In genomic region chr17:63382136-63382535, GRCh38 we compare ENCODE assay signal across 17 cellular contexts.
"Had no signal": no experiment of that assay in that cellular context is flagged by ENCODE, and none has a peak within 500 bp of the region (broad histone marks: within the 10 kb centered on the region; RNA-seq: fewer than 3 reads in every experiment).

No MANE protein-coding gene starts in this region.

- ATAC-seq: activated T-helper 17 cell treated with anti-CD3 and anti-CD28 coated beads, Interleukin-2, amount 50 U/mL, for 72 hours; left lobe of liver; stimulated activated effector memory CD8-positive, alpha-beta T cell treated with anti-CD3 and anti-CD28 coated beads, Interleukin-12 subunit alpha, Interleukin-12 subunit beta, amount 100 ng/mL, for 72 hours; T-cell; upper lobe of right lung had no signal

- H3K36me3 ChIP-seq: breast epithelium, thoracic aorta had no signal

- DNase-seq: activated CD4-positive, alpha-beta T cell treated with anti-CD3 and anti-CD28 coated beads for 1 hour; activated CD4-positive, alpha-beta T cell treated with anti-CD3 and anti-CD28 coated beads, Interleukin-2, amount 50 U/mL, for 4 hours; activated naive CD4-positive, alpha-beta T cell treated with Interleukin-2 at 50 U/mL for 16 hours; activated T-cell treated with anti-CD3 and anti-CD28 coated beads for 4 hours; anterior cingulate cortex; foreskin keratinocyte; sigmoid colon; T-cell; upper lobe of right lung had no signal

- H3K4me1 ChIP-seq: breast epithelium, sigmoid colon, upper lobe of right lung had no signal

- H3K27me3 ChIP-seq: breast epithelium, esophagus muscularis mucosa, foreskin keratinocyte, sigmoid colon, upper lobe of right lung had no signal

- FAIRE-seq: endometrium had no signal

- H3K4me3 ChIP-seq: breast epithelium, esophagus muscularis mucosa, sigmoid colon, thoracic aorta, upper lobe of right lung had no signal

- H3K9me3 ChIP-seq: breast epithelium, esophagus muscularis mucosa, sigmoid colon, thoracic aorta, upper lobe of right lung had no signal

- H3K27ac ChIP-seq: breast epithelium, esophagus muscularis mucosa, foreskin keratinocyte, sigmoid colon, thoracic aorta, upper lobe of right lung, VCaP had no signal
